Comparison of ENCODE assay signal across 10 cellular contexts in genomic region chr7:150370612-150371071, GRCh38. TPM values are rescaled to one million over a fixed set of nuclear protein-coding genes. Genes with fewer than 3 reads are reported as not detected.
DNase-seq lines count a peak whose midpoint lies in the region; ATAC-seq and TF ChIP-seq lines count a peak whose summit lies in the region.
"Had no signal": no experiment of that assay in that cellular context is flagged by ENCODE, and none has a peak within 500 bp of the region (broad histone marks: within the 10 kb centered on the region; RNA-seq: fewer than 3 reads in every experiment).

No MANE protein-coding gene starts in this region.

- H3K36me3 Mint-ChIP-seq in natural killer cell, result no peaks in the 10 kb centered on the region

- H3K4me2 ChIP-seq in BLaER1, result peak overlapping the region; percentile 100
- H3K4me2 ChIP-seq in KMS-11, result peak overlapping the region; percentile 97

- H3K4me1 ChIP-seq in BLaER1 (peaks cover 78% of the 10 kb centered on the region), KMS-11 (ENCODE audit: low read depth, poor library complexity, severe bottlenecking) (peaks cover 77% of the 10 kb centered on the region)

- H3K4me3 Mint-ChIP-seq in natural killer cell, result peak overlapping the region; percentile 96

- DNase-seq in choroid plexus epithelial cell (ENCODE audit: low read depth) (peak; percentile 61), natural killer cell (no peak), COR-L47 (lab: John Stamatoyannopoulos, UW) (no peak), COLO668 (lab: John Stamatoyannopoulos, UW; ENCODE audit: unreplicated experiment) (no peak)
- DNase-seq: NCI-H1048 had no signal

- H2AFZ ChIP-seq in KMS-11 (ENCODE audit: low read depth), result no peak overlapping the region

- peak overlapping the region; percentile 51 to 85 for H3K27ac Mint-ChIP-seq in natural killer cell

- no peaks in the 10 kb centered on the region for H3K27me3 ChIP-seq in BLaER1
- H3K27me3 ChIP-seq in KMS-11 (ENCODE audit: insufficient read depth, low read depth), result no peaks in the 10 kb centered on the region
- H3K27me3 ChIP-seq: ascending aorta had no signal

- H3K36me3 ChIP-seq in BLaER1, result peaks cover 57% of the 10 kb centered on the region
- H3K36me3 ChIP-seq in KMS-11 (ENCODE audit: insufficient read depth), result peaks cover 23% of the 10 kb centered on the region; the same call in 1 of the 2 replicates

- ATAC-seq in natural killer cell, result no peak
- no peak for ATAC-seq in HG03280 (IDR thresholded peaks at IDR 0.05; ENCODE audit: unreplicated experiment)
- ATAC-seq in HG03159 (IDR thresholded peaks at IDR 0.05; ENCODE audit: unreplicated experiment), result no peak

- peak overlapping the region; percentile 99 for H3K4me3 ChIP-seq in BLaER1
- H3K4me3 ChIP-seq in KMS-11 (IDR thresholded peaks at IDR 0.05; ENCODE audit: insufficient read depth, low read depth, low read length), result no peak overlapping the region
- H3K4me3 ChIP-seq in choroid plexus epithelial cell (ENCODE audit: low read depth, low read length), result no peak overlapping the region

- peaks cover 13 to 45% of the 10 kb centered on the region in 2 donors for H3K4me1 Mint-ChIP-seq in natural killer cell

- no peaks in the 10 kb centered on the region for H3K9me3 ChIP-seq in BLaER1
- H3K9me3 ChIP-seq: ascending aorta had no signal

- H3K9ac ChIP-seq in BLaER1 (peak overlapping the region; percentile 97), KMS-11 (peak overlapping the region; percentile 100)

- peaks cover 70% of the 10 kb centered on the region for H3K79me2 ChIP-seq in KMS-11 (ENCODE audit: insufficient read depth, low read depth)

- H3K27me3 Mint-ChIP-seq in natural killer cell (ENCODE audit: low read depth in 2 of 2), result no peaks in the 10 kb centered on the region

- intact Hi-C loops in natural killer cell (cut with micrococcal nuclease), result no loop called here

- H3K9me3 Mint-ChIP-seq in natural killer cell, result no peaks in the 10 kb centered on the region

- H3K27ac ChIP-seq in BLaER1 (peak overlapping the region; percentile 100), KMS-11 (peak overlapping the region; percentile 100)

- TF ChIP-seq CTCF in KMS-11 (conservative IDR thresholded peaks at IDR 0.05; ENCODE audit: low read depth, low read length) (no peak), choroid plexus epithelial cell (conservative IDR thresholded peaks at IDR 0.05; ENCODE audit: low read depth, low read length) (no peak), natural killer cell (IDR thresholded peaks at IDR 0.05) (no peak)

- H4K20me1 ChIP-seq in BLaER1 (peaks cover 62% of the 10 kb centered on the region), KMS-11 (ENCODE audit: insufficient read depth) (no peaks in the 10 kb centered on the region)

RNA-seq across cellular contexts. Expression of gene REPIN1, which starts 2.0 kb away (rescaled TPM):
- total RNA-seq in natural killer cell, result 10 to 100 TPM; 58.9 to 79.4 (median 76.5) TPM

RNA-seq across cellular contexts. Expression of gene ZNF775, which starts 8.5 kb away (rescaled TPM):
- total RNA-seq in natural killer cell, result 1 to 10 TPM; 1.3 to 2.7 (median 1.6) TPM

RNA-seq across cellular contexts. Expression of gene RARRES2, which starts 29.2 kb away (rescaled TPM):
- total RNA-seq in natural killer cell, result not detected

RNA-seq across cellular contexts. Expression of gene ACTR3C, which starts 47.3 kb away (rescaled TPM):
- total RNA-seq in natural killer cell, result 1 to 10 TPM; 5.1 to 8.3 (median 7.2) TPM

RNA-seq across cellular contexts. Expression of gene LRRC61, which starts 47.5 kb away (rescaled TPM):
- total RNA-seq in natural killer cell, result 10 to 100 TPM in 2 of 3 donors, 1 to 10 TPM in 1; 7.3 to 16.7 (median 13.7) TPM
